Comparison of ENCODE assay signal across 8 cellular contexts in genomic region chr15:50003786-50004334, GRCh38.
DNase-seq lines count a peak whose midpoint lies in the region; ATAC-seq and TF ChIP-seq lines count a peak whose summit lies in the region.

No MANE protein-coding gene starts in this region.

- TF ChIP-seq CTCF in OCI-LY1 (IDR thresholded peaks at IDR 0.05; ENCODE audit: low read length) (peak; percentile 88), fibroblast of lung (conservative IDR thresholded peaks at IDR 0.05 in 1 of 2, IDR thresholded peaks at IDR 0.05 in 1 of 2; ENCODE audit: low read depth in 1 of 2, low read length in 2 of 2) (peak; percentile 71 to 82)

- H3K4me3 ChIP-seq in OCI-LY1 (ENCODE audit: low read depth, low read length, poor library complexity, severe bottlenecking) (no peak overlapping the region), fibroblast of lung (replicated peaks in 1 of 4; ENCODE audit: control extremely low read depth in 1 of 4, insufficient read depth in 1 of 4, low read depth in 3 of 4, low read length in 4 of 4) (no peak overlapping the region)

- H3K4me1 ChIP-seq in OCI-LY1 (ENCODE audit: insufficient read depth, low read length, severe bottlenecking) (no peaks in the 10 kb centered on the region), fibroblast of lung (ENCODE audit: control insufficient read depth, extremely low read depth, insufficient read depth, low read length) (no peaks in the 10 kb centered on the region)

- H4K20me1 ChIP-seq in OCI-LY1 (ENCODE audit: insufficient read depth, low read length) (no peaks in the 10 kb centered on the region), fibroblast of lung (ENCODE audit: control insufficient read depth, extremely low read depth, insufficient read depth, low read length) (no peaks in the 10 kb centered on the region)

- H3K27ac ChIP-seq in OCI-LY1 (ENCODE audit: low read depth, low read length, poor library complexity, severe bottlenecking): no peak overlapping the region
- H3K27ac ChIP-seq in fibroblast of lung (ENCODE audit: insufficient read depth, low read length): peak overlapping the region; percentile 11

- H3K27me3 ChIP-seq in OCI-LY1 (ENCODE audit: insufficient read depth, low read length) (no peaks in the 10 kb centered on the region), fibroblast of lung (ENCODE audit: control insufficient read depth, insufficient read depth, low read length) (no peaks in the 10 kb centered on the region)

- peaks cover 30 to 36% of the 10 kb centered on the region in 2 donors for H3K4me1 Mint-ChIP-seq in natural killer cell treated with Interleukin-12 subunit alpha and Interleukin-12 subunit beta and Interleukin-15 and Interleukin-18, amount 100 ng/mL, for 72 hours (ENCODE audit: low read depth in 2 of 2)

- in situ Hi-C loops in Caki2 (cut with HindIII; ENCODE audit: low pct_unique_long_range_greater_than_20kb, low sequenced_read_pairs): no loop called here

- H3K4me2 ChIP-seq in OCI-LY1 (ENCODE audit: low read length) (no peak overlapping the region), fibroblast of lung (ENCODE audit: extremely low read depth, insufficient read depth, low read length) (peak overlapping the region; percentile 15)

- peak; percentile 99 for ATAC-seq in GM21390 (IDR thresholded peaks at IDR 0.05; ENCODE audit: unreplicated experiment)
- ATAC-seq in natural killer cell treated with Interleukin-12 subunit alpha and Interleukin-12 subunit beta and Interleukin-15 and Interleukin-18, amount 100 ng/mL, for 72 hours: peak; percentile 96 to 99
- ATAC-seq in stimulated activated naive CD8-positive, alpha-beta T cell treated with anti-CD3 and anti-CD28 coated beads, Interleukin-15, Interleukin-2, amounts not matched to agents 100 U/mL and 50 U/mL, for 24 hours: peak; percentile 92

- no peak overlapping the region for H3K9ac ChIP-seq in OCI-LY1 (ENCODE audit: low read length)
- no peak overlapping the region for H3K9ac ChIP-seq in fibroblast of lung (ENCODE audit: insufficient read depth, low read length)

- peaks cover 38% of the 10 kb centered on the region for H3K36me3 Mint-ChIP-seq in natural killer cell treated with Interleukin-12 subunit alpha and Interleukin-12 subunit beta and Interleukin-15 and Interleukin-18, amount 100 ng/mL, for 72 hours

- H3K9me3 ChIP-seq in OCI-LY1 (ENCODE audit: low read length) (peaks cover 3% of the 10 kb centered on the region; the same call in 1 of the 2 replicates), fibroblast of lung (ENCODE audit: control insufficient read depth, insufficient read depth, low read depth, low read length) (no peaks in the 10 kb centered on the region)

- no peaks in the 10 kb centered on the region for H3K27me3 Mint-ChIP-seq in natural killer cell treated with Interleukin-12 subunit alpha and Interleukin-12 subunit beta and Interleukin-15 and Interleukin-18, amount 100 ng/mL, for 72 hours

- DNase-seq in Caki2 (ENCODE audit: low read depth) (peak; percentile 54), HS-5 (ENCODE audit: low read depth) (peak; percentile 64), activated T-cell treated with anti-CD3 and anti-CD28 coated beads for 24 hours (ENCODE audit: low read depth) (peak; percentile 7), fibroblast of lung (ENCODE audit: low read depth in 2 of 2) (peak; percentile 74 to 95)
- DNase-seq in natural killer cell treated with Interleukin-12 subunit alpha and Interleukin-12 subunit beta and Interleukin-15 and Interleukin-18, amount 100 ng/mL, for 72 hours (ENCODE audit: low spot score): peak; percentile 80
- peak; percentile 73 for DNase-seq in stimulated activated naive CD8-positive, alpha-beta T cell treated with anti-CD3 and anti-CD28 coated beads, Interleukin-15, Interleukin-2, amounts not matched to agents 100 U/mL and 50 U/mL, for 24 hours

- no peaks in the 10 kb centered on the region for H3F3A ChIP-seq in OCI-LY1 (ENCODE audit: insufficient read depth, low read length)

- no peak overlapping the region for H2AFZ ChIP-seq in OCI-LY1 (ENCODE audit: low read length)
- peak overlapping the region; percentile 1 for H2AFZ ChIP-seq in fibroblast of lung (ENCODE audit: low read length)

- H3K79me2 ChIP-seq in OCI-LY1 (ENCODE audit: insufficient read depth, low read length) (no peaks in the 10 kb centered on the region), fibroblast of lung (ENCODE audit: control insufficient read depth, insufficient read depth, low read length) (no peaks in the 10 kb centered on the region)

- H3K36me3 ChIP-seq in OCI-LY1 (ENCODE audit: insufficient read depth, low read length) (no peaks in the 10 kb centered on the region), fibroblast of lung (ENCODE audit: control insufficient read depth, insufficient read depth, low read length) (no peaks in the 10 kb centered on the region)

- H3K9me3 Mint-ChIP-seq in natural killer cell treated with Interleukin-12 subunit alpha and Interleukin-12 subunit beta and Interleukin-15 and Interleukin-18, amount 100 ng/mL, for 72 hours: no peaks in the 10 kb centered on the region

- H3K27ac Mint-ChIP-seq in natural killer cell treated with Interleukin-12 subunit alpha and Interleukin-12 subunit beta and Interleukin-15 and Interleukin-18, amount 100 ng/mL, for 72 hours: peak overlapping the region; percentile 65 to 93

- peak overlapping the region; percentile 61 for H3K4me3 Mint-ChIP-seq in natural killer cell treated with Interleukin-12 subunit alpha and Interleukin-12 subunit beta and Interleukin-15 and Interleukin-18, amount 100 ng/mL, for 72 hours

- no peaks in the 10 kb centered on the region for H3K9me2 ChIP-seq in OCI-LY1 (ENCODE audit: low read depth, low read length)

Comparison
In these comparisons a context has a peak if more than half of its experiments do, and no peak if none do; other contexts are left out.
1. DNase-seq: peak in every context shown above with its lines; median percentile 84 in fibroblast of lung; 80 in natural killer cell treated with Interleukin-12 subunit alpha and Interleukin-12 subunit beta and Interleukin-15 and Interleukin-18, amount 100 ng/mL, for 72 hours; 73 in stimulated activated naive CD8-positive, alpha-beta T cell treated with anti-CD3 and anti-CD28 coated beads, Interleukin-15, Interleukin-2, amounts not matched to agents 100 U/mL and 50 U/mL, for 24 hours; 64 in HS-5; 54 in Caki2; 7 in activated T-cell treated with anti-CD3 and anti-CD28 coated beads for 24 hours.